ENCODE assay signal across 11 cellular contexts in the genomic region with DNA sequence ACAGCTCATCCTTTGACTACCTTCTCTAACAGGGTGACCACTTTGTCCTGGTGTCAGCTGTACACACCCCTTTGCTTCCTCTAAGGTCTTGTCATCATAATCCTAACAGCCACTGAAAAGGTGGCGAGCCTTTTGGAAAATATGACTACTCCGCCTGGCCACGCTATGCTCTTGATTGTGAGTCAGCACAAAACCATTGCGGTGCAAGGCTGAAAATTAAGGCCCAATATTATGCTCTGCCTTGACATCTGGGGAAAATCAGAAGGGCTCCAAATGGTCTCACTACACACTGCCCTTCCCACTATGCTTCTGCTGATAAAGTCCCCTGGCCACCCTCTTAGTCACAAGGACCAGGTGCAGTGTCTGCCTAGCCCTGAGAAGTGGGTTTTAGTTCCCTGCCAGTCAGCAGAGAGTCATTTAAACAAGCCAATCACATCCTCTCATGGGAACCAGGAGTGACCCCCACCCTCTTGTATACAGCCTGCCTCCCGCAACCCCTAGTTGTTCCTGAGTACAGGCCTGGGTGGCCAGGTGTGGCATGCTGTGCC. TPM values are rescaled to one million over a fixed set of nuclear protein-coding genes. Genes with fewer than 3 reads are reported as not detected.
DNase-seq lines count a peak whose midpoint lies in the region; ATAC-seq and TF ChIP-seq lines count a peak whose summit lies in the region.
"Had no signal": no experiment of that assay in that cellular context is flagged by ENCODE, and none has a peak within 500 bp of the region (broad histone marks: within the 10 kb centered on the region; RNA-seq: fewer than 3 reads in every experiment).

No MANE protein-coding gene starts in this region.

- no peak for TF ChIP-seq POLR2A in uterus (IDR thresholded peaks at IDR 0.05)

- H3K27ac Mint-ChIP-seq in T-helper 2 cell treated with Interferon-gamma antibody and Interleukin-4, amounts not matched to agents 5 μg/mL and 100 μg/mL, for 36 hours: no peak overlapping the region

- no peak overlapping the region for H3K4me3 ChIP-seq in AG10803 (ENCODE audit: low read length)
- H3K4me3 ChIP-seq in uterus: no peak overlapping the region
- H3K4me3 ChIP-seq: gastrocnemius medialis, pancreas, thoracic aorta had no signal

- H3K27ac ChIP-seq in uterus: no peak overlapping the region
- H3K27ac ChIP-seq: gastrocnemius medialis, pancreas, thoracic aorta had no signal

- H3K4me1 ChIP-seq in uterus: no peaks in the 10 kb centered on the region
- H3K4me1 ChIP-seq: gastrocnemius medialis, pancreas had no signal

- H3K27me3 Mint-ChIP-seq in T-helper 2 cell treated with Interferon-gamma antibody and Interleukin-4, amounts not matched to agents 5 μg/mL and 100 μg/mL, for 36 hours (ENCODE audit: low read depth): no peaks in the 10 kb centered on the region

- ATAC-seq in GM21367 (IDR thresholded peaks at IDR 0.05; ENCODE audit: unreplicated experiment): no peak
- ATAC-seq: gastrocnemius medialis, pancreas had no signal

- no peaks in the 10 kb centered on the region for H3K9me3 Mint-ChIP-seq in T-helper 2 cell treated with Interferon-gamma antibody and Interleukin-4, amounts not matched to agents 5 μg/mL and 100 μg/mL, for 36 hours

- H3K27me3 ChIP-seq in uterus: no peaks in the 10 kb centered on the region
- H3K27me3 ChIP-seq: gastrocnemius medialis, pancreas had no signal

- no peaks in the 10 kb centered on the region for H3K36me3 Mint-ChIP-seq in T-helper 2 cell treated with Interferon-gamma antibody and Interleukin-4, amounts not matched to agents 5 μg/mL and 100 μg/mL, for 36 hours (ENCODE audit: low read depth)

- no peaks in the 10 kb centered on the region for H3K4me1 Mint-ChIP-seq in T-helper 2 cell treated with Interferon-gamma antibody and Interleukin-4, amounts not matched to agents 5 μg/mL and 100 μg/mL, for 36 hours (ENCODE audit: low read depth)

- no peaks in the 10 kb centered on the region for H3K9me3 ChIP-seq in uterus
- H3K9me3 ChIP-seq: gastrocnemius medialis, pancreas, thoracic aorta had no signal

- H3K4me3 Mint-ChIP-seq in T-helper 2 cell treated with Interferon-gamma antibody and Interleukin-4, amounts not matched to agents 5 μg/mL and 100 μg/mL, for 36 hours: no peak overlapping the region

- no peaks in the 10 kb centered on the region for H3K36me3 ChIP-seq in uterus
- H3K36me3 ChIP-seq: gastrocnemius medialis, pancreas, thoracic aorta had no signal

- DNase-seq in AG10803 (ENCODE audit: low read depth) (peak; percentile 69), GM20000 (ENCODE audit: low spot score) (peak; percentile 17), glomerular visceral epithelial cell (ENCODE audit: extremely low spot score) (peak; percentile 66), uterus (no peak), NK-92 (lab: John Stamatoyannopoulos, UW; ENCODE audit: unreplicated experiment) (no peak), SKM-1 treated with dmso at 0.1 percent for 144 hours (lab: John Stamatoyannopoulos, UW; ENCODE audit: unreplicated experiment) (no peak)
- DNase-seq in T-helper 2 cell treated with Interferon-gamma antibody and Interleukin-4, amounts not matched to agents 5 μg/mL and 100 μg/mL, for 36 hours (ENCODE audit: low spot score): peak; percentile 9
- DNase-seq: gastrocnemius medialis, pancreas had no signal

- intact Hi-C loops in uterus (cut with DNase I; ENCODE audit: low total_unique reads): no loop called here

- TF ChIP-seq CTCF in AG10803 (conservative IDR thresholded peaks at IDR 0.05; ENCODE audit: low read length): no peak
- TF ChIP-seq CTCF in GM20000 (IDR thresholded peaks at IDR 0.05; ENCODE audit: extremely low read depth, missing control alignments): no peak
- no peak for TF ChIP-seq CTCF in uterus (IDR thresholded peaks at IDR 0.05)

RNA-seq across cellular contexts. Expression of a gene that starts 34.3 kb away (rescaled TPM):
- 10 to 100 TPM in 3 of 4 donors, 1 to 10 TPM in 1; 7.6 to 25.3 (median 15.1) TPM for total RNA-seq in uterus

RNA-seq across cellular contexts. Expression of a gene that starts 34.7 kb away (rescaled TPM):
- total RNA-seq in uterus: 100 to 1,000 TPM in 1 of 4 donors, 10 to 100 TPM in 3; 38.9 to 172 (median 70.7) TPM

Comparison
In these comparisons a context has a peak if more than half of its experiments do, and no peak if none do; other contexts are left out.
1. DNase-seq: peak in AG10803 (single experiment), GM20000 (single experiment), T-helper 2 cell treated with Interferon-gamma antibody and Interleukin-4, amounts not matched to agents 5 μg/mL and 100 μg/mL, for 36 hours (single experiment) and glomerular visceral epithelial cell (single experiment); none in uterus (0 of 2), NK-92 (single experiment) and SKM-1 treated with dmso at 0.1 percent for 144 hours (single experiment).